1 cellular context compared by ENCODE assay signal in genomic region chr2:167833294-167833693, GRCh38.
TF ChIP-seq lines count a peak whose summit lies in the region.

No MANE protein-coding gene starts in this region.

TF ChIP-seq in SK-N-SH, 30 proteins besides CTCF, POLR2A, EP300 and RAD21 (continued from another document):
- TF ChIP-seq REST (IDR thresholded peaks at IDR 0.05; ENCODE audit: low read depth, low read length) (no peak), RFX5 (IDR thresholded peaks at IDR 0.05; ENCODE audit: low read length) (no peak), NFIC (IDR thresholded peaks at IDR 0.05; ENCODE audit: borderline replicate concordance) (no peak), FOSL2 (IDR thresholded peaks at IDR 0.05; ENCODE audit: borderline replicate concordance, low read depth) (peak; percentile 27; the same call in 1 of the 2 replicates), TCF12 (IDR thresholded peaks at IDR 0.05) (peak; percentile 37; the same call in 1 of the 2 replicates), PBX3 (IDR thresholded peaks at IDR 0.05) (no peak), POLR2AphosphoS5 (IDR thresholded peaks at IDR 0.05; ENCODE audit: low read depth, low read length) (no peak), USF2 (IDR thresholded peaks at IDR 0.05; ENCODE audit: borderline replicate concordance, low read depth, low read length) (no peak), EZH2phosphoT487 (IDR thresholded peaks at IDR 0.05; ENCODE audit: borderline replicate concordance, low read depth) (no peak), ZBTB33 (IDR thresholded peaks at IDR 0.05; ENCODE audit: borderline replicate concordance, low read depth) (no peak), YY1 (IDR thresholded peaks at IDR 0.05; ENCODE audit: low read depth) (no peak), TEAD4 (IDR thresholded peaks at IDR 0.05; ENCODE audit: borderline replicate concordance, insufficient read depth) (peak; percentile 55; the same call in 1 of the 2 replicates), MXI1 (IDR thresholded peaks at IDR 0.05; ENCODE audit: low read depth, low read length) (no peak), GATA2 (CRISPR knock-in tag; IDR thresholded peaks at IDR 0.05) (no peak), IRF3 (IDR thresholded peaks at IDR 0.05; ENCODE audit: low read depth, low read length) (no peak), FOXM1 (IDR thresholded peaks at IDR 0.05; ENCODE audit: low read depth) (no peak), MAX (IDR thresholded peaks at IDR 0.05; ENCODE audit: low read depth) (no peak), GABPA (IDR thresholded peaks at IDR 0.05; ENCODE audit: low read depth) (no peak), ELF1 (IDR thresholded peaks at IDR 0.05) (no peak), RCOR1 (IDR thresholded peaks at IDR 0.05; ENCODE audit: low read length) (no peak), JUND (IDR thresholded peaks at IDR 0.05) (peak; percentile 46), RXRA (IDR thresholded peaks at IDR 0.05; ENCODE audit: borderline replicate concordance, low read depth) (no peak), TAF1 (IDR thresholded peaks at IDR 0.05; ENCODE audit: borderline replicate concordance, low read depth, low read length) (no peak), FOXJ3 (CRISPR knock-in tag; IDR thresholded peaks at IDR 0.05) (no peak)
